Comparison of ENCODE assay signal across 8 cellular contexts in genomic region chr10:88623835-88624234, GRCh38. TPM values are rescaled to one million over a fixed set of nuclear protein-coding genes. Genes with fewer than 3 reads are reported as not detected.
"Had no signal": no experiment of that assay in that cellular context is flagged by ENCODE, and none has a peak within 500 bp of the region (broad histone marks: within the 10 kb centered on the region; RNA-seq: fewer than 3 reads in every experiment).

No MANE protein-coding gene starts in this region.

- ATAC-seq: GM23338, K562 had no signal

- DNase-seq: H9, HCEC 1CT, IMR-90 had no signal

- FAIRE-seq: H1, HTR-8/SVneo, K562 had no signal

RNA-seq across cellular contexts. Expression of gene LIPJ, which starts 37.3 kb away (rescaled TPM):
- total RNA-seq: H1, H9, HT-29, IMR-90, K562 had no signal
- polyA plus RNA-seq: GM23338, H1, IMR-90, K562 had no signal

RNA-seq across cellular contexts. Expression of gene LIPF, which starts 40.4 kb away (rescaled TPM):
- total RNA-seq: GM23338, H1, H9, HT-29, IMR-90, K562 had no signal
- polyA plus RNA-seq: GM23338, H1, IMR-90, K562 had no signal
